ENCODE assay signal across 8 cellular contexts in genomic region chr12:76558684-76559276, GRCh38. TPM values are rescaled to one million over a fixed set of nuclear protein-coding genes. Genes with fewer than 3 reads are reported as not detected.
DNase-seq lines count a peak whose midpoint lies in the region; ATAC-seq and TF ChIP-seq lines count a peak whose summit lies in the region.

No MANE protein-coding gene starts in this region.

- TF ChIP-seq CTCF in lung (IDR thresholded peaks at IDR 0.05; ENCODE audit: control extremely low read depth, extremely low read depth): no peak

- H3K27ac Mint-ChIP-seq in activated CD4-positive, alpha-beta T cell treated with anti-CD3 and anti-CD28 coated beads, Interleukin-2, amount 10 ng/mL, durations not matched to agents 7 days and 5 days: peak overlapping the region; percentile 99
- peak overlapping the region; percentile 96 for H3K27ac Mint-ChIP-seq in dendritic cell treated with granulocyte-macrophage colony-stimulating factor and Interleukin-4, amounts not matched to agents 40 ng/mL and 50 ng/mL, for 4 days

- H3K36me3 Mint-ChIP-seq in activated CD4-positive, alpha-beta T cell treated with anti-CD3 and anti-CD28 coated beads, Interleukin-2, amount 10 ng/mL, durations not matched to agents 7 days and 5 days (ENCODE audit: low read depth): peaks cover 21% of the 10 kb centered on the region
- peaks cover 16% of the 10 kb centered on the region for H3K36me3 Mint-ChIP-seq in dendritic cell treated with granulocyte-macrophage colony-stimulating factor and Interleukin-4, amounts not matched to agents 40 ng/mL and 50 ng/mL, for 4 days (ENCODE audit: low read depth)

- H3K4me3 Mint-ChIP-seq in activated CD4-positive, alpha-beta T cell treated with anti-CD3 and anti-CD28 coated beads, Interleukin-2, amount 10 ng/mL, durations not matched to agents 7 days and 5 days: peak overlapping the region; percentile 96
- peak overlapping the region; percentile 91 for H3K4me3 Mint-ChIP-seq in dendritic cell treated with granulocyte-macrophage colony-stimulating factor and Interleukin-4, amounts not matched to agents 40 ng/mL and 50 ng/mL, for 4 days

- no peaks in the 10 kb centered on the region for H3K27me3 ChIP-seq in lung (ENCODE audit: control insufficient read depth, insufficient read depth)

- H3K27ac ChIP-seq in lung (ENCODE audit: low read depth in 1 of 2, low read length in 1 of 2): peak overlapping the region; percentile 95 to 98

- peak; percentile 35 for ATAC-seq in HG03060 (IDR thresholded peaks at IDR 0.05; ENCODE audit: low read depth, unreplicated experiment)
- ATAC-seq in lung (ENCODE audit: insufficient read depth, low FRiP score): peak; percentile 61

- WGBS in lung, 2 donors: 0% methylated on average over 20 to 24 of the region's 24 CpGs

- intact Hi-C loops in dendritic cell treated with granulocyte-macrophage colony-stimulating factor and Interleukin-4, amounts not matched to agents 40 ng/mL and 50 ng/mL, for 4 days (cut with micrococcal nuclease): loop anchor here (1.0 to 10.0 kb wide), 4 partner anchors 8 to 474 kb away; partner anchors contain the start of genes BBS10, NAP1L1 and ZDHHC17

- H3K4me3 ChIP-seq in lung: peak overlapping the region; percentile 97

- H3K36me3 ChIP-seq in lung (ENCODE audit: control insufficient read depth in 2 of 2, insufficient read depth in 2 of 2, low read length in 2 of 2): no peaks in the 10 kb centered on the region

- no peaks in the 10 kb centered on the region for H3K9me3 ChIP-seq in lung (ENCODE audit: control insufficient read depth in 2 of 2, insufficient read depth in 1 of 2, low read length in 1 of 2)

- POLR2A ChIA-PET in activated CD4-positive, alpha-beta T cell treated with anti-CD3 and anti-CD28 coated beads, Interleukin-2, amount 10 ng/mL, durations not matched to agents 7 days and 5 days (lab: Charles Lee): interaction anchor here (1.6 kb wide), 1 partner anchor 528 kb away, joined by 3 read pairs; the partner anchor contains the start of gene PHLDA1

- H3K27me3 Mint-ChIP-seq in activated CD4-positive, alpha-beta T cell treated with anti-CD3 and anti-CD28 coated beads, Interleukin-2, amount 10 ng/mL, durations not matched to agents 7 days and 5 days: no peaks in the 10 kb centered on the region
- no peaks in the 10 kb centered on the region for H3K27me3 Mint-ChIP-seq in dendritic cell treated with granulocyte-macrophage colony-stimulating factor and Interleukin-4, amounts not matched to agents 40 ng/mL and 50 ng/mL, for 4 days

- peaks cover 45% of the 10 kb centered on the region for H3K4me1 Mint-ChIP-seq in activated CD4-positive, alpha-beta T cell treated with anti-CD3 and anti-CD28 coated beads, Interleukin-2, amount 10 ng/mL, durations not matched to agents 7 days and 5 days
- H3K4me1 Mint-ChIP-seq in dendritic cell treated with granulocyte-macrophage colony-stimulating factor and Interleukin-4, amounts not matched to agents 40 ng/mL and 50 ng/mL, for 4 days (ENCODE audit: low read depth): peaks cover 32% of the 10 kb centered on the region

- CTCF ChIA-PET in activated CD4-positive, alpha-beta T cell treated with anti-CD3 and anti-CD28 coated beads, Interleukin-2, amount 10 ng/mL, durations not matched to agents 7 days and 5 days (lab: Charles Lee): interaction anchor here (1.1 to 1.3 kb wide), 3 partner anchors 13 to 65 kb away, joined by 3 to 5 read pairs (median 3); no protein-coding TSS in a partner anchor

- H3K4me1 ChIP-seq in lung (ENCODE audit: control insufficient read depth in 2 of 2, insufficient read depth in 2 of 2, low read length in 2 of 2): peaks cover 2 to 5% of the 10 kb centered on the region in 2 donors

- DNase-seq in NCI-H2196 (lab: John Stamatoyannopoulos, UW; ENCODE audit: unreplicated experiment) (peak; percentile 19), NCI-H2196 treated with DMSO at 0.1 percent for 48 hours (lab: John Stamatoyannopoulos, UW; ENCODE audit: unreplicated experiment) (no peak), NCI-H345 treated with DMSO at 0.1 percent for 48 hours (lab: John Stamatoyannopoulos, UW; ENCODE audit: unreplicated experiment) (peak; percentile 28), lung (ENCODE audit: low spot score) (peak; percentile 59)
- peak; percentile 92 for DNase-seq in activated CD4-positive, alpha-beta T cell treated with anti-CD3 and anti-CD28 coated beads, Interleukin-2, amount 10 ng/mL, durations not matched to agents 7 days and 5 days
- peak; percentile 64 for DNase-seq in stimulated activated CD8-positive, alpha-beta memory T cell treated with anti-CD3 and anti-CD28 coated beads, Interleukin-12 subunit alpha, Interleukin-12 subunit beta, amount 100 ng/mL, for 1 hour (ENCODE audit: low read depth)

- no peaks in the 10 kb centered on the region for H3K9me3 Mint-ChIP-seq in activated CD4-positive, alpha-beta T cell treated with anti-CD3 and anti-CD28 coated beads, Interleukin-2, amount 10 ng/mL, durations not matched to agents 7 days and 5 days
- no peaks in the 10 kb centered on the region for H3K9me3 Mint-ChIP-seq in dendritic cell treated with granulocyte-macrophage colony-stimulating factor and Interleukin-4, amounts not matched to agents 40 ng/mL and 50 ng/mL, for 4 days

RNA-seq across cellular contexts. Expression of gene OSBPL8, which starts 0.8 kb away (rescaled TPM):
- total RNA-seq in activated CD4-positive, alpha-beta T cell treated with anti-CD3 and anti-CD28 coated beads, Interleukin-2, amount 10 ng/mL, durations not matched to agents 7 days and 5 days: 100 to 1,000 TPM; 119 to 130 TPM
- 100 to 1,000 TPM in 1 of 2 donors, 10 to 100 TPM in 1; 82.3 to 114 TPM for total RNA-seq in lung
- polyA plus RNA-seq in lung: 10 to 100 TPM in 1 of 2 donors, 1 to 10 TPM in 1; 8.6 to 24.2 TPM
